Comparison of ENCODE assay signal across 8 cellular contexts in the genomic region with DNA sequence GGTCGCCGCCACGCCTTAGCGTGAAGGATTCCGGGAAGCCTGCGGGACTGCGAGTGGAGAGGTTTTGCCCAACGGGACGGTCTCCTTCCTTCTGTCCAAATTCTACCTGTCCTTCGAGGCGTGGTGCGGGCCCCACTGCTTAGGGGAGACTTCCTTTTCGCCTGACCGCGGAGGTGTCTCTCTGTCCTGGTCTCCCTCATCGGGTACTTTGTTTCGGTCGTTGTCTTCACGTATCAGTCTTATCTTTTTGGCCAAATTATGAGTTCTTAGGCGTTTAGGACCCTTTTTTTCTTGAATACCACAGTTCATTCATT. TPM values are rescaled to one million over a fixed set of nuclear protein-coding genes. Genes with fewer than 3 reads are reported as not detected.
A peak's percentile ranks its signal among the peaks of the same experiment; 100 is the strongest.
DNase-seq lines count a peak whose midpoint lies in the region; ATAC-seq, FAIRE-seq and TF ChIP-seq lines count a peak whose summit lies in the region.

No MANE protein-coding gene starts in this region.

- H3K4me1 ChIP-seq in HCT116 (ENCODE audit: control insufficient read depth in 1 of 2, insufficient read depth in 2 of 2, low read length in 2 of 2) (peaks cover 20 to 35% of the 10 kb centered on the region in 2 experiments), adipocyte (ENCODE audit: control insufficient read depth, insufficient read depth, low read length) (peaks cover 27% of the 10 kb centered on the region), lower lobe of right lung (peaks cover 16% of the 10 kb centered on the region)

- no peaks in the 10 kb centered on the region for H3K9me2 ChIP-seq in HCT116 (ENCODE audit: insufficient read depth)

- H3K4me3 ChIP-seq in AG09309 (ENCODE audit: control insufficient read depth, low read depth, low read length) (peak overlapping the region; percentile 96), HCT116 (replicated peaks in 1 of 2; ENCODE audit: low read depth in 1 of 2, low read length in 2 of 2) (peak overlapping the region; percentile 97 to 99), adipocyte (ENCODE audit: low read length) (peak overlapping the region; percentile 96), lower lobe of right lung (peak overlapping the region; percentile 93)

- TF ChIP-seq RAD21 in HCT116 (IDR thresholded peaks at IDR 0.05; ENCODE audit: low read depth): no peak

- no peaks in the 10 kb centered on the region; a peak in 1 of 4 replicates for H3K36me3 ChIP-seq in HCT116 (ENCODE audit: control insufficient read depth in 1 of 2, insufficient read depth in 2 of 2, low read length in 2 of 2)
- peaks cover 13% of the 10 kb centered on the region for H3K36me3 ChIP-seq in adipocyte (ENCODE audit: control insufficient read depth, insufficient read depth, low read length, severe bottlenecking)
- peaks cover 27% of the 10 kb centered on the region for H3K36me3 ChIP-seq in lower lobe of right lung

- no peak for ATAC-seq in HCT116
- ATAC-seq in lower lobe of right lung: no peak
- ATAC-seq in GM18498 (IDR thresholded peaks at IDR 0.05; ENCODE audit: unreplicated experiment): no peak

- DNase-seq in AG09309 (ENCODE audit: low read depth) (no peak), HCT116 (ENCODE audit: low read depth, low spot score) (no peak), adipocyte (ENCODE audit: low read depth) (no peak), lower lobe of right lung (no peak), foreskin melanocyte (no peak), DMS153 treated with DMSO at 0.1 percent for 48 hours (lab: John Stamatoyannopoulos, UW; ENCODE audit: unreplicated experiment) (no peak), GM19239 (ENCODE audit: insufficient read length, low spot score) (no peak)

- H3K27me3 ChIP-seq in HCT116 (ENCODE audit: insufficient read depth, low read length) (no peaks in the 10 kb centered on the region), adipocyte (replicated peaks; ENCODE audit: control insufficient read depth, insufficient read depth, low read length) (no peaks in the 10 kb centered on the region), lower lobe of right lung (ENCODE audit: low read depth) (no peaks in the 10 kb centered on the region)

- FAIRE-seq in GM19239 (lab: Jason Lieb, UNC): no peak

- H4K20me1 ChIP-seq in HCT116 (ENCODE audit: insufficient read depth): no peaks in the 10 kb centered on the region

- no peak for TF ChIP-seq POLR2A in HCT116 (IDR thresholded peaks at IDR 0.05; ENCODE audit: borderline replicate concordance, extremely low read depth, insufficient read depth, insufficient read length)

- no peak for TF ChIP-seq CTCF in AG09309 (IDR thresholded peaks at IDR 0.05; ENCODE audit: control insufficient read depth, insufficient read depth, low read depth, low read length, missing control alignments)
- TF ChIP-seq CTCF in HCT116 (IDR thresholded peaks at IDR 0.05 in 2 of 3, conservative IDR thresholded peaks at IDR 0.05 in 1 of 3; ENCODE audit: borderline replicate concordance in 1 of 3, insufficient read depth in 1 of 3, low read depth in 2 of 3, low read length in 2 of 3): no peak
- TF ChIP-seq CTCF in lower lobe of right lung (IDR thresholded peaks at IDR 0.05): no peak

- peak overlapping the region; percentile 87 for H3K4me2 ChIP-seq in HCT116 (ENCODE audit: low read length)

- no peak overlapping the region for H2AFZ ChIP-seq in HCT116 (ENCODE audit: low read depth, low read length, poor library complexity, severe bottlenecking)

- H3K9me3 ChIP-seq in HCT116 (ENCODE audit: control insufficient read depth in 1 of 2, insufficient read depth in 1 of 2, low read depth in 1 of 2, low read length in 2 of 2) (no peaks in the 10 kb centered on the region), adipocyte (ENCODE audit: control insufficient read depth, low read length) (no peaks in the 10 kb centered on the region), lower lobe of right lung (no peaks in the 10 kb centered on the region)

- CTCF ChIA-PET in HCT116 (lab: Charles Lee): interaction anchor here (1.1 to 1.9 kb wide), 3 partner anchors 13 to 47 kb away, joined by 4 to 6 read pairs (median 5); partner anchors contain the start of genes HMBS and NLRX1

- intact Hi-C loops in HCT116 (cut with micrococcal nuclease) (no loop called here), lower lobe of right lung (cut with DNase I) (no loop called here)

- H3K9ac ChIP-seq in HCT116 (ENCODE audit: low read length): peak overlapping the region; percentile 87
- H3K9ac ChIP-seq in adipocyte (ENCODE audit: low read length): peak overlapping the region; percentile 94

- H3K27ac ChIP-seq in HCT116 (ENCODE audit: low read depth, low read length) (peak overlapping the region; percentile 62), lower lobe of right lung (peak overlapping the region; percentile 80)

- peaks cover 25% of the 10 kb centered on the region for H3K79me2 ChIP-seq in HCT116 (ENCODE audit: insufficient read depth, low read length)

- POLR2A ChIA-PET in HCT116 (lab: Charles Lee): interaction anchor here (0.6 to 2.5 kb wide), 11 partner anchors 10 to 234 kb away, joined by 3 to 14 read pairs (median 5); partner anchors contain the start of genes C2CD2L, DPAGT1 and HMBS

- RAD21 ChIA-PET in HCT116 (lab: Charles Lee; ENCODE audit: low non-redundant PET in 1 of 2, low total read pairs in 2 of 2, uncharacterized antibody in 2 of 2, unreplicated experiment in 2 of 2): interaction anchor here in 1 of 2 experiments (0.6 kb wide), 1 partner anchor 20 kb away, joined by 4 read pairs; the partner anchor contains the start of gene DPAGT1

- TSS peak; percentile 79 for BruUV-seq in HCT116 (replicated peaks; lab: Mats Ljungman, UMichigan)

TF ChIP-seq in HCT116, 20 proteins besides CTCF, POLR2A, EP300 and RAD21:
- no peak for TF ChIP-seq ZNF274 (IDR thresholded peaks at IDR 0.05; ENCODE audit: low read depth, low read length)
- TF ChIP-seq ELF1 (IDR thresholded peaks at IDR 0.05; ENCODE audit: borderline replicate concordance, low read depth): no peak
- no peak for TF ChIP-seq EGR1 (IDR thresholded peaks at IDR 0.05; ENCODE audit: low read depth)
- no peak for TF ChIP-seq ATF3 (IDR thresholded peaks at IDR 0.05)
- no peak for TF ChIP-seq ZFX (IDR thresholded peaks at IDR 0.05)
- TF ChIP-seq YY1 (IDR thresholded peaks at IDR 0.05; ENCODE audit: extremely low read depth, insufficient replicate concordance, low read depth, low read length): no peak

RNA-seq across cellular contexts. Expression of gene HINFP, which starts 0.4 kb away (rescaled TPM):
- 38.1 TPM for total RNA-seq in HCT116 (2021; ENCODE audit: unreplicated experiment)
- 26.4 and 30.5 TPM in 2 replicates for polyA plus RNA-seq in HCT116 (2012)
- 31.0 TPM for total RNA-seq in lower lobe of right lung

RNA-seq across cellular contexts. Expression of gene C2CD2L, which starts 14.6 kb away (rescaled TPM):
- 12.4 TPM for total RNA-seq in HCT116 (2021; ENCODE audit: unreplicated experiment)
- polyA plus RNA-seq in HCT116 (2012): 10.3 and 12.1 TPM in 2 replicates
- total RNA-seq in lower lobe of right lung: 16.5 TPM

RNA-seq across cellular contexts. Expression of gene DPAGT1, which starts 20.1 kb away (rescaled TPM):
- 45.1 TPM for total RNA-seq in HCT116 (2021; ENCODE audit: unreplicated experiment)
- polyA plus RNA-seq in HCT116 (2012): 33.2 and 36.2 TPM in 2 replicates
- total RNA-seq in lower lobe of right lung: 40.6 TPM

RNA-seq across cellular contexts. Expression of gene ABCG4, which starts 27.1 kb away (rescaled TPM):
- total RNA-seq in HCT116 (2021; ENCODE audit: unreplicated experiment) (1.9 TPM), lower lobe of right lung (0.15 TPM)
- 1.5 and 1.7 TPM in 2 replicates for polyA plus RNA-seq in HCT116 (2012)

RNA-seq across cellular contexts. Expression of gene HMBS, which starts 37.1 kb away (rescaled TPM):
- total RNA-seq in HCT116 (2021; ENCODE audit: unreplicated experiment) (69.0 TPM), lower lobe of right lung (16.7 TPM)
- 64.7 and 73.9 TPM in 2 replicates for polyA plus RNA-seq in HCT116 (2012)
